8 cellular contexts compared by ENCODE assay signal in genomic region chr15:84818221-84819131, GRCh38. TPM values are rescaled to one million over a fixed set of nuclear protein-coding genes. Genes with fewer than 3 reads are reported as not detected.
DNase-seq lines count a peak whose midpoint lies in the region; ATAC-seq and TF ChIP-seq lines count a peak whose summit lies in the region.

No MANE protein-coding gene starts in this region.

- H3K4me1 Mint-ChIP-seq in CD8-positive, alpha-beta memory T cell = peaks cover 5 to 11% (median 10%) of the 10 kb centered on the region in 3 donors
- H3K4me1 Mint-ChIP-seq in naive thymus-derived CD8-positive, alpha-beta T cell = peaks cover 6 to 22% (median 15%) of the 10 kb centered on the region in 4 donors

- H3K27me3 ChIP-seq in CD8-positive, alpha-beta memory T cell (ENCODE audit: insufficient read depth, low read length, poor library complexity, severe bottlenecking) = no peaks in the 10 kb centered on the region

- no peaks in the 10 kb centered on the region for H3K9me3 ChIP-seq in CD8-positive, alpha-beta memory T cell (ENCODE audit: low read length)

- DNase-seq in CD8-positive, alpha-beta memory T cell = peak in 1 of 5 donors; percentile 11
- peak; percentile 65 for DNase-seq in NCI-H69 (lab: John Stamatoyannopoulos, UW)
- DNase-seq in epithelial cell of esophagus (ENCODE audit: low read depth) = peak; percentile 27
- peak in 2 of 10 donors; percentile 12 to 37 for DNase-seq in naive thymus-derived CD8-positive, alpha-beta T cell
- DNase-seq in posterior vena cava (ENCODE audit: low spot score) = no peak
- no peak for DNase-seq in NCI-H1092 (lab: John Stamatoyannopoulos, UW)
- DNase-seq in T1000 (lab: John Stamatoyannopoulos, UW) = no peak
- no peak for DNase-seq in cerebellar nuclear complex (lab: John Stamatoyannopoulos, UW)

- peak overlapping the region in 3 of 8 donors; percentile 29 to 70 (median 62) for H3K27ac Mint-ChIP-seq in CD8-positive, alpha-beta memory T cell
- H3K27ac Mint-ChIP-seq in naive thymus-derived CD8-positive, alpha-beta T cell = peak overlapping the region in 6 of 10 donors; percentile 12 to 75 (median 54)

- peak overlapping the region; percentile 4 for H3K27ac ChIP-seq in CD8-positive, alpha-beta memory T cell (ENCODE audit: low read depth, low read length)

- CTCF ChIA-PET in CD8-positive, alpha-beta memory T cell (lab: Charles Lee) = no interaction called here

- H3K4me3 ChIP-seq in CD8-positive, alpha-beta memory T cell (ENCODE audit: low read length) = no peak overlapping the region
- no peak overlapping the region for H3K4me3 ChIP-seq in epithelial cell of esophagus (ENCODE audit: low read length)

- peaks cover 8% of the 10 kb centered on the region for H3K4me1 ChIP-seq in CD8-positive, alpha-beta memory T cell (ENCODE audit: insufficient read depth, low read length)

- H3K9me3 Mint-ChIP-seq in CD8-positive, alpha-beta memory T cell = no peaks in the 10 kb centered on the region
- H3K9me3 Mint-ChIP-seq in naive thymus-derived CD8-positive, alpha-beta T cell = no peaks in the 10 kb centered on the region

- H3K27me3 Mint-ChIP-seq in CD8-positive, alpha-beta memory T cell = peaks cover 11 to 18% of the 10 kb centered on the region in 2 donors
- H3K27me3 Mint-ChIP-seq in naive thymus-derived CD8-positive, alpha-beta T cell = peaks cover 4 to 21% (median 10%) of the 10 kb centered on the region in 5 donors

- no peak overlapping the region for H3K4me3 Mint-ChIP-seq in CD8-positive, alpha-beta memory T cell
- H3K4me3 Mint-ChIP-seq in naive thymus-derived CD8-positive, alpha-beta T cell = peak overlapping the region in 7 of 10 donors; percentile 21 to 73 (median 43)

- no peaks in the 10 kb centered on the region for H3K36me3 Mint-ChIP-seq in CD8-positive, alpha-beta memory T cell
- H3K36me3 Mint-ChIP-seq in naive thymus-derived CD8-positive, alpha-beta T cell = no peaks in the 10 kb centered on the region

- TF ChIP-seq CTCF in epithelial cell of esophagus (IDR thresholded peaks at IDR 0.05; ENCODE audit: insufficient read depth, low read depth, low read length, missing control alignments) = no peak

- POLR2A ChIA-PET in CD8-positive, alpha-beta memory T cell (lab: Charles Lee) = no interaction called here
- POLR2A ChIA-PET in naive thymus-derived CD8-positive, alpha-beta T cell (lab: Charles Lee) = interaction anchor here (0.5 to 0.6 kb wide), 2 partner anchors 205 to 234 kb away, joined by 4 to 5 read pairs; no protein-coding TSS in a partner anchor

- H3K36me3 ChIP-seq in CD8-positive, alpha-beta memory T cell (ENCODE audit: insufficient read depth, low read length) = no peaks in the 10 kb centered on the region

- intact Hi-C loops in posterior vena cava (cut with DNase I) = no loop called here

- ATAC-seq in naive thymus-derived CD8-positive, alpha-beta T cell = no peak

RNA-seq across cellular contexts. Expression of gene ALPK3, which starts 1.3 kb away (rescaled TPM):
- under 1 TPM; 0.07 to 0.18 TPM for total RNA-seq in CD8-positive, alpha-beta memory T cell
- 0.03 TPM for polyA plus RNA-seq in CD8-positive, alpha-beta memory T cell
- total RNA-seq in naive thymus-derived CD8-positive, alpha-beta T cell = under 1 TPM; 0.11 to 0.29 TPM
- polyA plus RNA-seq in naive thymus-derived CD8-positive, alpha-beta T cell = under 1 TPM in 1 of 3 donors, not detected in 2; 0.01 TPM
- total RNA-seq in posterior vena cava = 10 to 100 TPM; 18.6 to 27.3 TPM

Comparison
In these comparisons a context has a peak if more than half of its experiments do, and no peak if none do; other contexts are left out.
1. DNase-seq: peak in NCI-H69 (single experiment) and epithelial cell of esophagus (single experiment); none in posterior vena cava (single experiment), NCI-H1092 (single experiment), T1000 (single experiment) and cerebellar nuclear complex (0 of 2).
2. H3K4me3 Mint-ChIP-seq: peak in naive thymus-derived CD8-positive, alpha-beta T cell (7 of 10); none in CD8-positive, alpha-beta memory T cell (0 of 7).
3. RNA of gene ALPK3, which starts 1.3 kb away (total RNA-seq): 18.6 to 27.3 TPM in posterior vena cava; 0.11 to 0.29 TPM in naive thymus-derived CD8-positive, alpha-beta T cell and 0.07 to 0.18 TPM in CD8-positive, alpha-beta memory T cell; every median in the first group is over 10 times any median in the second.